In genomic region chr17:31456814-31457213, GRCh38 we compare ENCODE assay signal across 19 cellular contexts.
DNase-seq lines count a peak whose midpoint lies in the region; ATAC-seq and TF ChIP-seq lines count a peak whose summit lies in the region.
"Had no signal": no experiment of that assay in that cellular context is flagged by ENCODE, and none has a peak within 500 bp of the region (broad histone marks: within the 10 kb centered on the region; RNA-seq: fewer than 3 reads in every experiment).

No MANE protein-coding gene starts in this region.

- H3K4me3 Mint-ChIP-seq in H9 = no peak overlapping the region; a peak in 1 of 5 replicates
- H3K4me3 Mint-ChIP-seq in stimulated activated effector memory CD8-positive, alpha-beta T cell treated with anti-CD3 and anti-CD28 coated beads, Interleukin-12 subunit alpha, Interleukin-12 subunit beta, amount 100 ng/mL, for 72 hours = no peak overlapping the region
- H3K4me3 Mint-ChIP-seq: CD4-positive, alpha-beta memory T cell had no signal

- intact Hi-C loops in PC-9 (cut with micrococcal nuclease; ENCODE audit: unreplicated experiment) = no loop called here

- no peaks in the 10 kb centered on the region for H3K27me3 Mint-ChIP-seq in H9 (ENCODE audit: low read depth)
- H3K27me3 Mint-ChIP-seq: CD4-positive, alpha-beta memory T cell had no signal

- H3K18ac ChIP-seq in H9 (ENCODE audit: insufficient read length, low read depth, low read length) = no peak overlapping the region

- H3K9me3 Mint-ChIP-seq in H9 = peaks cover 2 to 5% of the 10 kb centered on the region in 2 experiments; a peak in 3 of 5 replicates
- no peaks in the 10 kb centered on the region for H3K9me3 Mint-ChIP-seq in stimulated activated effector memory CD8-positive, alpha-beta T cell treated with anti-CD3 and anti-CD28 coated beads, Interleukin-12 subunit alpha, Interleukin-12 subunit beta, amount 100 ng/mL, for 72 hours
- H3K9me3 Mint-ChIP-seq: CD4-positive, alpha-beta memory T cell had no signal

- H4K8ac ChIP-seq in H9 (replicated peaks; ENCODE audit: insufficient read length, low read depth, low read length) = no peak overlapping the region

- no peak overlapping the region for H3K9ac ChIP-seq in H9 (ENCODE audit: extremely low read depth, insufficient read length, low read length)
- H3K9ac ChIP-seq: BLaER1 treated with 17β-estradiol and CSF1 and Interleukin-3, amounts not matched to agents 10 nM and 100 nM had no signal

- TF ChIP-seq CTCF in H9 (conservative IDR thresholded peaks at IDR 0.05) (no peak), PC-9 (conservative IDR thresholded peaks at IDR 0.05) (no peak), hepatocyte (IDR thresholded peaks at IDR 0.05; ENCODE audit: poor library complexity) (no peak)

- H3K27me3 ChIP-seq in H9 (ENCODE audit: insufficient read depth, low read length) (no peaks in the 10 kb centered on the region), PC-9 (ENCODE audit: insufficient read depth, low read depth) (no peaks in the 10 kb centered on the region), hepatocyte (no peaks in the 10 kb centered on the region)
- H3K27me3 ChIP-seq: BLaER1 treated with 17β-estradiol and CSF1 and Interleukin-3, amounts not matched to agents 10 nM and 100 nM had no signal

- H4K20me1 ChIP-seq in H9 (ENCODE audit: control insufficient read depth, insufficient read depth, insufficient read length) (no peaks in the 10 kb centered on the region), PC-9 (ENCODE audit: insufficient read depth) (no peaks in the 10 kb centered on the region), hepatocyte (ENCODE audit: insufficient read depth, poor library complexity, severe bottlenecking) (no peaks in the 10 kb centered on the region)
- H4K20me1 ChIP-seq: BLaER1 treated with 17β-estradiol and CSF1 and Interleukin-3, amounts not matched to agents 10 nM and 100 nM had no signal

- ATAC-seq in stimulated activated effector memory CD8-positive, alpha-beta T cell treated with anti-CD3 and anti-CD28 coated beads, Interleukin-12 subunit alpha, Interleukin-12 subunit beta, amount 100 ng/mL, for 72 hours = no peak

- H4K5ac ChIP-seq in H9 (ENCODE audit: insufficient read length, low read depth, low read length) = no peak overlapping the region

- DNase-seq in H9 (no peak), PC-9 (no peak), hepatocyte (ENCODE audit: low spot score) (no peak), NCI-H2029 (lab: John Stamatoyannopoulos, UW) (no peak), OCI-M2 (lab: John Stamatoyannopoulos, UW; ENCODE audit: unreplicated experiment) (no peak), glomerular visceral epithelial cell (ENCODE audit: extremely low spot score) (no peak)
- no peak for DNase-seq in stimulated activated effector memory CD8-positive, alpha-beta T cell treated with anti-CD3 and anti-CD28 coated beads, Interleukin-12 subunit alpha, Interleukin-12 subunit beta, amount 100 ng/mL, for 72 hours (ENCODE audit: low spot score in 2 of 2)
- DNase-seq: ACHN; CD4-positive, alpha-beta memory T cell; DMS53; GF-D8; HCEC 1CT; Kasumi-1; NCI-H1694; NCI-H446; NCI-H526; OCI-M1; Right ventricle myocardium superior had no signal

- no CpG with 5 or more reads among the region's 5 CpGs for WGBS in H9 (ENCODE audit: extremely low coverage, insufficient read length, low lambda C conversion rate)
- WGBS in hepatocyte (ENCODE audit: low lambda C conversion rate, missing lambda C conversion rate) = 46% methylated on average over 5 of the region's 5 CpGs

- no peak overlapping the region for H2BK15ac ChIP-seq in H9 (ENCODE audit: low read depth, low read length)

- H3F3A ChIP-seq in PC-9 (ENCODE audit: insufficient read depth, low read depth) = peaks cover 23% of the 10 kb centered on the region

- peak overlapping the region; percentile 45 to 95 (median 59); a peak in 6 of 7 replicates for H3K27ac Mint-ChIP-seq in H9
- peak overlapping the region; percentile 26 for H3K27ac Mint-ChIP-seq in stimulated activated effector memory CD8-positive, alpha-beta T cell treated with anti-CD3 and anti-CD28 coated beads, Interleukin-12 subunit alpha, Interleukin-12 subunit beta, amount 100 ng/mL, for 72 hours

- H3K27ac ChIP-seq in H9 (ENCODE audit: insufficient read length, low read depth, low read length) = no peak overlapping the region
- peak overlapping the region; percentile 19; the same call in 1 of the 2 replicates for H3K27ac ChIP-seq in PC-9
- H3K27ac ChIP-seq in hepatocyte = peak overlapping the region; percentile 84
- H3K27ac ChIP-seq: BLaER1 treated with 17β-estradiol and CSF1 and Interleukin-3, amounts not matched to agents 10 nM and 100 nM had no signal

- no peak overlapping the region for H2AK5ac ChIP-seq in H9 (ENCODE audit: insufficient read length, low read length)

- no peak overlapping the region for H3K56ac ChIP-seq in H9 (ENCODE audit: insufficient read length, low read depth, low read length)

- CTCF ChIA-PET in PC-9 (lab: Charles Lee) = no interaction called here

- no peaks in the 10 kb centered on the region for H3K23me2 ChIP-seq in H9 (ENCODE audit: insufficient read length, low read depth, low read length, poor library complexity, severe bottlenecking)

- no peak overlapping the region for H2BK12ac ChIP-seq in H9 (ENCODE audit: insufficient read length, low read depth, low read length)

- no TSS peak for BruUV-seq in PC-9 (replicated peaks; lab: Mats Ljungman, UMichigan)

- no peaks in the 10 kb centered on the region for H3K4me1 ChIP-seq in H9 (ENCODE audit: insufficient read depth, low read length)
- H3K4me1 ChIP-seq in PC-9 (replicated peaks; ENCODE audit: insufficient read depth) = peaks cover 56% of the 10 kb centered on the region
- peaks cover 7% of the 10 kb centered on the region for H3K4me1 ChIP-seq in hepatocyte (ENCODE audit: insufficient read depth)

- H3K9me3 ChIP-seq in H9 (ENCODE audit: control insufficient read depth, low read depth, low read length) = no peaks in the 10 kb centered on the region
- no peaks in the 10 kb centered on the region for H3K9me3 ChIP-seq in PC-9 (ENCODE audit: insufficient read depth, low read depth)
- H3K9me3 ChIP-seq in hepatocyte (ENCODE audit: low read depth) = no peaks in the 10 kb centered on the region
- H3K9me3 ChIP-seq: BLaER1 treated with 17β-estradiol and CSF1 and Interleukin-3, amounts not matched to agents 10 nM and 100 nM had no signal

- H3K4me3 ChIP-seq in PC-9 (no peak overlapping the region), hepatocyte (no peak overlapping the region)
- H3K4me3 ChIP-seq: BLaER1 treated with 17β-estradiol and CSF1 and Interleukin-3, amounts not matched to agents 10 nM and 100 nM had no signal

- H2BK5ac ChIP-seq in H9 (ENCODE audit: insufficient read length, low read length) = no peak overlapping the region

- 0 out of 7 replicates have a peak, but pooled peaks cover 0 to 8% (median 0%) of the 10 kb centered on the region in 3 experiments for H3K36me3 Mint-ChIP-seq in H9 (ENCODE audit: insufficient read depth in 1 of 3, low read depth in 3 of 3)
- H3K36me3 Mint-ChIP-seq in stimulated activated effector memory CD8-positive, alpha-beta T cell treated with anti-CD3 and anti-CD28 coated beads, Interleukin-12 subunit alpha, Interleukin-12 subunit beta, amount 100 ng/mL, for 72 hours = no peaks in the 10 kb centered on the region
- H3K36me3 Mint-ChIP-seq: CD4-positive, alpha-beta memory T cell had no signal

- H3K79me2 ChIP-seq in H9 (ENCODE audit: insufficient read depth, low read length) (no peaks in the 10 kb centered on the region), PC-9 (ENCODE audit: low read depth) (no peaks in the 10 kb centered on the region), hepatocyte (no peaks in the 10 kb centered on the region)

- POLR2A ChIA-PET in PC-9 (lab: Charles Lee; ENCODE audit: unreplicated experiment) = no interaction called here

- peaks cover 33 to 39% of the 10 kb centered on the region in 2 experiments for H3K4me1 Mint-ChIP-seq in H9
- H3K4me1 Mint-ChIP-seq in stimulated activated effector memory CD8-positive, alpha-beta T cell treated with anti-CD3 and anti-CD28 coated beads, Interleukin-12 subunit alpha, Interleukin-12 subunit beta, amount 100 ng/mL, for 72 hours = no peaks in the 10 kb centered on the region
- H3K4me1 Mint-ChIP-seq: CD4-positive, alpha-beta memory T cell had no signal

- H3K36me3 ChIP-seq in PC-9 (ENCODE audit: low read depth) (no peaks in the 10 kb centered on the region), hepatocyte (replicated peaks; ENCODE audit: insufficient read depth, low read depth) (no peaks in the 10 kb centered on the region)
- H3K36me3 ChIP-seq: BLaER1 treated with 17β-estradiol and CSF1 and Interleukin-3, amounts not matched to agents 10 nM and 100 nM had no signal

- no peak overlapping the region for H2AFZ ChIP-seq in H9 (ENCODE audit: low read length)
- H2AFZ ChIP-seq in PC-9 = peak overlapping the region; percentile 52; the same call in 1 of the 2 replicates
- H2AFZ ChIP-seq in hepatocyte = peak overlapping the region; percentile 5

- H3K4ac ChIP-seq in H9 (ENCODE audit: low read depth, low read length) = no peak overlapping the region

- no peak overlapping the region for H2BK120ac ChIP-seq in H9 (ENCODE audit: low read depth, low read length, poor library complexity, severe bottlenecking)

- no peak overlapping the region for H2BK20ac ChIP-seq in H9 (ENCODE audit: low read depth, low read length, poor library complexity, severe bottlenecking)

- no peak overlapping the region for H3T11ph ChIP-seq in H9 (ENCODE audit: low read length)

- H3K23ac ChIP-seq in H9 (ENCODE audit: insufficient read length, low read depth, low read length) = no peak overlapping the region

- H3K9me2 ChIP-seq in PC-9 (ENCODE audit: insufficient read depth) (no peaks in the 10 kb centered on the region), hepatocyte (replicated peaks; ENCODE audit: insufficient read depth) (no peaks in the 10 kb centered on the region)

- H4K91ac ChIP-seq in H9 (ENCODE audit: insufficient read length, low read depth, low read length) = no peak overlapping the region

- H3K79me1 ChIP-seq in H9 (ENCODE audit: insufficient read depth, low read depth, low read length, poor library complexity, severe bottlenecking) = no peaks in the 10 kb centered on the region

- H3K14ac ChIP-seq in H9 (ENCODE audit: insufficient read depth, low read length) = no peak overlapping the region

- no peak overlapping the region for H3K4me2 ChIP-seq in H9 (ENCODE audit: insufficient read depth, insufficient read length, low read length)
- H3K4me2 ChIP-seq in PC-9 = peak overlapping the region; percentile 36
- H3K4me2 ChIP-seq in hepatocyte = no peak overlapping the region
- H3K4me2 ChIP-seq: BLaER1 treated with 17β-estradiol and CSF1 and Interleukin-3, amounts not matched to agents 10 nM and 100 nM had no signal
